In the genomic region with DNA sequence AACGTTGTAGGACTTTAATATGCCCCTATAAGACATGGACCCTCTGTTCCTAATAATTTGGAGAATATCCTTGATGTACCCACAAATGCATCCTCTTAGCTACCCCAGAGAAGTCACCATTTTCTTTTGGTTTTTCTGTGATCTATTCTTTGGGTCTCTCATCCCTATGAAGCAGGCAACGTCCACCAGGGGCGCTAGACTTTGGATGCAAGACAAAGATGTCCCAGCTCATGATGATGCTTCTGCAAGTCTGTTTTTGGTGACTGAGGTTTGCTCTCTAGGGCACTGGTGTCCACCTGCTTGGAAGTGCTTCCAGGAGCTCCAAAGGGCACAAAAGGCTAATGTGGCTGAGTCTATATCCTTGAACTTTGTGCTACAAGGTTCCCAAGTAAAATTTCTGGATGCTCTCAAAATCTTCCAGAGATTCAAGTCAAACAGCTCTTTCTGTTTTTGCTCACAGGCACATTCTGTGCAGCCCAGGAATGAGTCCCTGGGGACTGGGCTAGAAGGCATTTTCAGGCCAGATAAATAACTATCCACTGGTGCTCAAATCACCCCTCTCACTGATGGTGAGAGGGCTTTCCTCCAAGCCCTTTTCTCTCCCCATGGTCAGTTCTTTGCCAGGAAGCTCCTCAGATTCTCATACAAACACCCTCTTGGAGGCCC, we compare ENCODE assay signal across 8 cellular contexts.
DNase-seq lines count a peak whose midpoint lies in the region; ATAC-seq and TF ChIP-seq lines count a peak whose summit lies in the region.

No MANE protein-coding gene starts in this region.

- H3K36me3 ChIP-seq in esophagus squamous epithelium: no peaks in the 10 kb centered on the region

- in situ Hi-C loops in ACHN (cut with HindIII; ENCODE audit: low pct_ligation_motif_present, low pct_unique_long_range_greater_than_20kb, low sequenced_read_pairs): no loop called here

- CTCF ChIA-PET in RWPE1 (lab: Yijun Ruan, JAX): interaction anchor here (0.6 to 1.4 kb wide), 9 partner anchors 10 to 618 kb away, joined by 3 to 8 read pairs (median 4); no protein-coding TSS in a partner anchor

- POLR2A ChIA-PET in RWPE1 (lab: Yijun Ruan, JAX; ENCODE audit: low non-redundant PET): no interaction called here

- peak; percentile 43 for ATAC-seq in GM18909 (IDR thresholded peaks at IDR 0.05; ENCODE audit: poor library complexity, unreplicated experiment)
- ATAC-seq in HG02973 (IDR thresholded peaks at IDR 0.05; ENCODE audit: unreplicated experiment): no peak
- ATAC-seq in HG03097 (IDR thresholded peaks at IDR 0.05; ENCODE audit: low FRiP score, unreplicated experiment): no peak

- no peaks in the 10 kb centered on the region for H3K9me3 ChIP-seq in esophagus squamous epithelium

- H3K4me3 ChIP-seq in esophagus squamous epithelium: no peak overlapping the region

- TF ChIP-seq CTCF in RWPE1 (conservative IDR thresholded peaks at IDR 0.05; ENCODE audit: low read depth) (peak; percentile 56), esophagus squamous epithelium (IDR thresholded peaks at IDR 0.05) (peak in 5 of 6 experiments; percentile 5 to 43 (median 27))

- intact Hi-C loops in esophagus squamous epithelium (cut with DNase I): no loop called here

- H3K4me1 ChIP-seq in esophagus squamous epithelium: peaks cover 0 to 5% (median 0%) of the 10 kb centered on the region in 3 donors

- WGBS in esophagus squamous epithelium, 2 donors: 42% methylated on average over 3 of the region's 3 CpGs

- no peak for TF ChIP-seq POLR2A in esophagus squamous epithelium (IDR thresholded peaks at IDR 0.05)

- DNase-seq in ACHN: peak; percentile 56
- DNase-seq in RWPE1 (ENCODE audit: low spot score): no peak
- no peak for DNase-seq in esophagus squamous epithelium (lab: John Stamatoyannopoulos, UW)
- DNase-seq in stimulated activated CD4-positive, alpha-beta T cell treated with anti-CD3 and anti-CD28 coated beads, Interleukin-12 subunit alpha, Interleukin-12 subunit beta, amount 100 ng/mL, for 4 hours: peak; percentile 18
- no peak for DNase-seq in NCI-H128 (lab: John Stamatoyannopoulos, UW; ENCODE audit: unreplicated experiment)

- H3K27ac ChIP-seq in RWPE1 (no peak overlapping the region), esophagus squamous epithelium (no peak overlapping the region)

- H3K27me3 ChIP-seq in esophagus squamous epithelium: no peaks in the 10 kb centered on the region

Comparison
In these comparisons a context has a peak if more than half of its experiments do, and no peak if none do; other contexts are left out.
1. DNase-seq: peak in ACHN (single experiment) and stimulated activated CD4-positive, alpha-beta T cell treated with anti-CD3 and anti-CD28 coated beads, Interleukin-12 subunit alpha, Interleukin-12 subunit beta, amount 100 ng/mL, for 4 hours (single experiment); none in RWPE1 (single experiment), esophagus squamous epithelium (single experiment) and NCI-H128 (single experiment).